In genomic region chr1:168092151-168092550, GRCh38 we compare ENCODE assay signal across 17 cellular contexts. TPM values are rescaled to one million over a fixed set of nuclear protein-coding genes. Genes with fewer than 3 reads are reported as not detected.
DNase-seq lines count a peak whose midpoint lies in the region; ATAC-seq and TF ChIP-seq lines count a peak whose summit lies in the region.
"Had no signal": no experiment of that assay in that cellular context is flagged by ENCODE, and none has a peak within 500 bp of the region (broad histone marks: within the 10 kb centered on the region; RNA-seq: fewer than 3 reads in every experiment).

No MANE protein-coding gene starts in this region.

- POLR2A ChIA-PET in HEK293T (lab: Yijun Ruan, JAX): no interaction called here

- peak overlapping the region; percentile 19; the same call in 1 of the 2 replicates for H3K27ac ChIP-seq in GM23338 (ENCODE audit: low read depth)
- H3K27ac ChIP-seq in endodermal cell (ENCODE audit: low read depth, low read length): no peak overlapping the region
- H3K27ac ChIP-seq: KMS-11 had no signal

- peaks cover 12% of the 10 kb centered on the region for H3K4me1 Mint-ChIP-seq in GM23338
- peaks cover 21% of the 10 kb centered on the region for H3K4me1 Mint-ChIP-seq in endodermal cell
- H3K4me1 Mint-ChIP-seq in osteocyte (ENCODE audit: unreplicated experiment): peaks cover 10% of the 10 kb centered on the region

- no peaks in the 10 kb centered on the region for H4K20me1 ChIP-seq in GM23338 (replicated peaks; ENCODE audit: insufficient read depth)

- H3K9me3 Mint-ChIP-seq in GM23338 (no peaks in the 10 kb centered on the region), endodermal cell (no peaks in the 10 kb centered on the region), osteocyte (ENCODE audit: unreplicated experiment) (no peaks in the 10 kb centered on the region)

- H3K4me3 Mint-ChIP-seq in GM23338 (no peak overlapping the region), endodermal cell (no peak overlapping the region), osteocyte (ENCODE audit: unreplicated experiment) (no peak overlapping the region)

- TF ChIP-seq POLR2A in erythroblast (IDR thresholded peaks at IDR 0.05; ENCODE audit: low read length): no peak

- no peaks in the 10 kb centered on the region for H3K79me2 ChIP-seq in GM23338 (replicated peaks; ENCODE audit: insufficient read depth)

- in situ Hi-C loops in KBM-7 (cut with MboI; ENCODE audit: low pct_unique_long_range_greater_than_20kb, low sequenced_read_pairs): no loop called here

- H3K9ac ChIP-seq in endodermal cell (ENCODE audit: extremely low read depth, low read length, poor library complexity, severe bottlenecking): no peak overlapping the region
- H3K9ac ChIP-seq: KMS-11 had no signal

- no peaks in the 10 kb centered on the region for H3K9me3 ChIP-seq in endodermal cell (ENCODE audit: control insufficient read depth, low read length)

- DNase-seq in GM23338 (ENCODE audit: low spot score) (no peak), HEK293T (ENCODE audit: extremely low spot score) (peak; percentile 4), endodermal cell (peak; percentile 38), osteocyte (ENCODE audit: extremely low spot score, unreplicated experiment) (peak; percentile 73), erythroblast (lab: John Stamatoyannopoulos, UW) (no peak), KBM-7 (no peak), NCI-H1694 (lab: John Stamatoyannopoulos, UW) (no peak)
- DNase-seq: COR-L47; EL; NCI-H1048; NCI-H1436 treated with DMSO at 0.1 percent for 48 hours; NCI-H2081; NCI-H345; NCI-H526; NK-92 treated with Interleukin-12 subunit alpha and Interleukin-12 subunit beta, amount 100 ng/mL, for 24 hours; SIG-M5 had no signal

- ATAC-seq in GM23338: no peak; the same call in 2 of the 3 replicates

- no peak overlapping the region for H3K4me2 ChIP-seq in GM23338
- H3K4me2 ChIP-seq: KMS-11 had no signal

- CTCF ChIA-PET in HEK293T (lab: Yijun Ruan, JAX): interaction anchor here (0.8 to 3.5 kb wide), 3 partner anchors 8 to 143 kb away, joined by 3 to 8 read pairs (median 3); no protein-coding TSS in a partner anchor

- H3K36me3 Mint-ChIP-seq in GM23338 (ENCODE audit: low read depth) (peaks cover 6% of the 10 kb centered on the region; the same call in 2 of the 3 replicates), endodermal cell (ENCODE audit: low read depth) (peaks cover 42% of the 10 kb centered on the region), osteocyte (ENCODE audit: unreplicated experiment) (peaks cover 34% of the 10 kb centered on the region)

- H3K4me3 ChIP-seq in GM23338: no peak overlapping the region
- no peak overlapping the region for H3K4me3 ChIP-seq in endodermal cell (ENCODE audit: low read length)

- no peaks in the 10 kb centered on the region for H3K4me1 ChIP-seq in GM23338 (ENCODE audit: insufficient read depth)
- peaks cover 28% of the 10 kb centered on the region for H3K4me1 ChIP-seq in endodermal cell (ENCODE audit: control insufficient read depth, insufficient read depth, low read length)

- no peak overlapping the region for H3K27ac Mint-ChIP-seq in GM23338
- H3K27ac Mint-ChIP-seq in endodermal cell: no peak overlapping the region
- H3K27ac Mint-ChIP-seq in osteocyte (ENCODE audit: unreplicated experiment): no peak overlapping the region

- TF ChIP-seq CTCF in GM23338 (conservative IDR thresholded peaks at IDR 0.05; ENCODE audit: low read depth in 2 of 2): no peak
- TF ChIP-seq CTCF in endodermal cell (conservative IDR thresholded peaks at IDR 0.05): no peak
- TF ChIP-seq CTCF in osteocyte (IDR thresholded peaks at IDR 0.05): no peak

- H3K36me3 ChIP-seq in GM23338 (ENCODE audit: insufficient read depth): no peaks in the 10 kb centered on the region
- H3K36me3 ChIP-seq in endodermal cell (ENCODE audit: control insufficient read depth, insufficient read depth, low read length): peaks cover 68% of the 10 kb centered on the region

- WGBS in endodermal cell (ENCODE audit: insufficient coverage in 1 of 2, insufficient read length in 1 of 2), 2 experiments: 92% methylated on average over 4 to 5 of the region's 5 CpGs

- no peak overlapping the region for H2AFZ ChIP-seq in GM23338

- H3K27me3 Mint-ChIP-seq in GM23338 (ENCODE audit: insufficient read depth, low read depth, poor library complexity) (peaks cover 4% of the 10 kb centered on the region), endodermal cell (ENCODE audit: insufficient read depth) (no peaks in the 10 kb centered on the region), osteocyte (ENCODE audit: unreplicated experiment) (no peaks in the 10 kb centered on the region)

- no peaks in the 10 kb centered on the region for H3K27me3 ChIP-seq in GM23338 (ENCODE audit: insufficient read depth)
- H3K27me3 ChIP-seq in endodermal cell (ENCODE audit: control insufficient read depth, insufficient read depth, low read length, poor library complexity, severe bottlenecking): no peaks in the 10 kb centered on the region

- H3F3A ChIP-seq in GM23338 (replicated peaks; ENCODE audit: low read depth): no peaks in the 10 kb centered on the region

- H3K9me2 ChIP-seq in GM23338 (ENCODE audit: insufficient read depth): no peaks in the 10 kb centered on the region

TF ChIP-seq in GM23338, 12 proteins besides CTCF, POLR2A, EP300 and RAD21 (continues in another document):
- no peak for TF ChIP-seq ZNF114 (CRISPR knock-in tag; IDR thresholded peaks at IDR 0.05)
- no peak for TF ChIP-seq EZH2phosphoT487 (IDR thresholded peaks at IDR 0.05; ENCODE audit: unreplicated experiment)
- no peak for TF ChIP-seq POLR2AphosphoS5 (IDR thresholded peaks at IDR 0.05; ENCODE audit: low read depth)
- TF ChIP-seq CREB1 (CRISPR knock-in tag; IDR thresholded peaks at IDR 0.05; ENCODE audit: low read depth): no peak
- no peak for TF ChIP-seq STAT1 (IDR thresholded peaks at IDR 0.05; ENCODE audit: unreplicated experiment)
- TF ChIP-seq ZNF331 (CRISPR knock-in tag; IDR thresholded peaks at IDR 0.05; ENCODE audit: low read depth): no peak
- TF ChIP-seq NANOG (IDR thresholded peaks at IDR 0.05; ENCODE audit: borderline replicate concordance): no peak
- no peak for TF ChIP-seq JUNB (IDR thresholded peaks at IDR 0.05; ENCODE audit: unreplicated experiment)
- TF ChIP-seq, protein P1, sequence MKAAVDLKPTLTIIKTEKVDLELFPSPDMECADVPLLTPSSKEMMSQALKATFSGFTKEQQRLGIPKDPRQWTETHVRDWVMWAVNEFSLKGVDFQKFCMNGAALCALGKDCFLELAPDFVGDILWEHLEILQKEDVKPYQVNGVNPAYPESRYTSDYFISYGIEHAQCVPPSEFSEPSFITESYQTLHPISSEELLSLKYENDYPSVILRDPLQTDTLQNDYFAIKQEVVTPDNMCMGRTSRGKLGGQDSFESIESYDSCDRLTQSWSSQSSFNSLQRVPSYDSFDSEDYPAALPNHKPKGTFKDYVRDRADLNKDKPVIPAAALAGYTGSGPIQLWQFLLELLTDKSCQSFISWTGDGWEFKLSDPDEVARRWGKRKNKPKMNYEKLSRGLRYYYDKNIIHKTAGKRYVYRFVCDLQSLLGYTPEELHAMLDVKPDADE (IDR thresholded peaks at IDR 0.05): no peak

TF ChIP-seq in HEK293T, 16 proteins besides CTCF, POLR2A, EP300 and RAD21:
- TF ChIP-seq CTBP1 (IDR thresholded peaks at IDR 0.05; ENCODE audit: borderline replicate concordance) (no peak), TARDBP (IDR thresholded peaks at IDR 0.05) (no peak), SUZ12 (IDR thresholded peaks at IDR 0.05) (no peak), L3MBTL2 (conservative IDR thresholded peaks at IDR 0.05) (no peak)
- TF ChIP-seq, protein P2, sequence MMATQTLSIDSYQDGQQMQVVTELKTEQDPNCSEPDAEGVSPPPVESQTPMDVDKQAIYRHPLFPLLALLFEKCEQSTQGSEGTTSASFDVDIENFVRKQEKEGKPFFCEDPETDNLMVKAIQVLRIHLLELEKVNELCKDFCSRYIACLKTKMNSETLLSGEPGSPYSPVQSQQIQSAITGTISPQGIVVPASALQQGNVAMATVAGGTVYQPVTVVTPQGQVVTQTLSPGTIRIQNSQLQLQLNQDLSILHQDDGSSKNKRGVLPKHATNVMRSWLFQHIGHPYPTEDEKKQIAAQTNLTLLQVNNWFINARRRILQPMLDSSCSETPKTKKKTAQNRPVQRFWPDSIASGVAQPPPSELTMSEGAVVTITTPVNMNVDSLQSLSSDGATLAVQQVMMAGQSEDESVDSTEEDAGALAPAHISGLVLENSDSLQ (IDR thresholded peaks at IDR 0.05): no peak

RNA-seq across cellular contexts. Expression of gene GPR161, which starts 44.6 kb away (rescaled TPM):
- total RNA-seq in GM23338 (2014; rRNA removed; shearing (Covaris generic)): 11.6 and 13.6 TPM in 2 replicates
- 6.7 and 7.9 TPM in 2 replicates for polyA plus RNA-seq in GM23338 (2016; fragmentation: Nextera tagmentation; extraction: Ambion mirVana)
- 10 to 100 TPM; 24.0 to 26.6 TPM for total RNA-seq in endodermal cell
- polyA plus RNA-seq in endodermal cell (2013, experiment 1 of 2): 28.9 TPM
- 26.6 TPM for polyA plus RNA-seq in endodermal cell (2013, experiment 2 of 2)
- total RNA-seq in osteocyte: 36.8 and 38.5 TPM in 2 replicates

Comparison
In these comparisons a context has a peak if more than half of its experiments do, and no peak if none do; other contexts are left out.
1. DNase-seq: peak in HEK293T (single experiment), endodermal cell (single experiment) and osteocyte (single experiment); none in GM23338 (single experiment), erythroblast (0 of 2), KBM-7 (single experiment) and NCI-H1694 (single experiment).